Comparison of ENCODE assay signal across 9 cellular contexts in the genomic region with DNA sequence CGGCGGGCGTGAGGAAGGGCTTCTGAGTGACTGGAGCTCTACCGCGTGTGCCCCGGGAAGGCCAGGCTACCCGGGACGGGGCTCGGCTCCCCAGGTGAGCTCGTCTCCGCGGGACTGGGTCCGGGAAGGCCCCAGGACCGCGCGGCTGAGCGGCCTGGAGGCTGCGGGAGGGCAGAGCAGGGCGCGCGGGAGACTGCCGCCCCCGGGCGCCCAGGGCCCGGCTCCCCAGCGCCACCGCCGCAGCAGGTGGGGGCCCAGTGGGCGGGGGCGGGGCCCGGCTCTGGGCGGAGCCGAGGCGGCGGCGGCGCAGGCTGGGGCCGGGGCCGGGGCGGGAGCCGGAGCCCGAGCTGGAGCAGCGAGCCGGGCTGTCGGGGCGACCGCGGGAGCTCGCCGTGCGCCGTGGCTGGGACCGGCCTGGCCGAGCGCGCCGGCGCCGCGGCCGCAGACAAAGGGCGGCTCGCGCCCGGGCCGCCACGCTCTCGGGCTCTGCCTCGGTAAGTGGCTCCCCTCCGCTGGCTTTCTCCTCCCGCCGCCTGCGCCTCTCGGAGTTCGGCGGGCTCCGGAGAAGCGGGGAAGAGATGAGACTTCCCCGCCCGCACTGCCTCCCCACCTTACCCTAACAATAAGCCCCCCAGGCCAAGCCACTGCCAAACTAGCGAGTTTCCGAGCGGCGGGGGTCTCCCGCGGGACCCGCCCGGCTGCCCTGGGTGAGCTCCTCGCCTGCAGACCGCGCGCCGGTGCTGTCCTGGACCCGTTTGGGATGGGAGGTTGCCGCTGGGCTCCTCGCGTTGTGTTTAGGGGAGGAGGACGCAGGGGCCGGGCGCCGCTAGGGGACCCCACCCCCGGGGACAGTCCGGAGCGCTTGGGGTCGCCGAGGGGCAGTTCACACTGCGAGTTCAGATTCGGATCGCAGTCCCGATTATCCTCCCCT. TPM values are rescaled to one million over a fixed set of nuclear protein-coding genes. Genes with fewer than 3 reads are reported as not detected.
A peak's percentile ranks its signal among the peaks of the same experiment; 100 is the strongest.
DNase-seq lines count a peak whose midpoint lies in the region; ATAC-seq and TF ChIP-seq lines count a peak whose summit lies in the region.
"Had no signal": no experiment of that assay in that cellular context is flagged by ENCODE, and none has a peak within 500 bp of the region (broad histone marks: within the 10 kb centered on the region; RNA-seq: fewer than 3 reads in every experiment).

Gene MAPK4, plus strand, starts transcription at position 338 of the 931 bp plus-strand sequence. CDS start 103,872 bp downstream, outside the sequence.

- POLR2A ChIA-PET in HEK293T (lab: Yijun Ruan, JAX) = interaction anchor here (1.1 kb wide), 1 partner anchor 261 kb away, joined by 3 read pairs; no protein-coding TSS in a partner anchor

- no peaks in the 10 kb centered on the region for H3K4me1 Mint-ChIP-seq in stimulated activated naive CD8-positive, alpha-beta T cell treated with anti-CD3 and anti-CD28 coated beads, Interleukin-15, amount 100 ng/mL, for 72 hours

- H3K36me3 ChIP-seq in left lung = no peaks in the 10 kb centered on the region

- intact Hi-C loops in left lung (cut with DNase I) = no loop called here

- no peak within 1 kb of the TSS for H3K27ac Mint-ChIP-seq in stimulated activated naive CD8-positive, alpha-beta T cell treated with anti-CD3 and anti-CD28 coated beads, Interleukin-15, amount 100 ng/mL, for 72 hours

- H3K4me3 ChIP-seq in left lung = peak within 1 kb of the TSS; percentile 36 to 43

- DNase-seq in DMS 273 (lab: John Stamatoyannopoulos, UW; ENCODE audit: unreplicated experiment) (peak; percentile 80), DMS 273 treated with DMSO at 0.1 percent for 48 hours (lab: John Stamatoyannopoulos, UW) (no peak), HEK293T (ENCODE audit: extremely low spot score) (peak; percentile 52), RPMI7951 (ENCODE audit: low read depth) (peak; percentile 2), dermis blood vessel endothelial cell (peak; percentile 39), left lung (peak; percentile 37 to 86), epidermal melanocyte (ENCODE audit: insufficient read length, low spot score) (no peak)
- DNase-seq in stimulated activated naive CD8-positive, alpha-beta T cell treated with anti-CD3 and anti-CD28 coated beads, Interleukin-15, amount 100 ng/mL, for 72 hours = peak in 1 of 2 donors; percentile 24

- H3K27ac ChIP-seq in left lung = no peak within 1 kb of the TSS
- H3K27ac ChIP-seq: 22Rv1 had no signal

- CTCF ChIA-PET in HEK293T (lab: Yijun Ruan, JAX) = interaction anchor here (0.7 kb wide), 1 partner anchor 10 kb away, joined by 3 read pairs; no protein-coding TSS in a partner anchor

- no peak for TF ChIP-seq CTCF in left lung (IDR thresholded peaks at IDR 0.05)

- H3K9me3 Mint-ChIP-seq in stimulated activated naive CD8-positive, alpha-beta T cell treated with anti-CD3 and anti-CD28 coated beads, Interleukin-15, amount 100 ng/mL, for 72 hours = peaks cover 8 to 11% of the 10 kb centered on the region in 2 donors

- H3K4me1 ChIP-seq in left lung = peaks cover 5 to 9% of the 10 kb centered on the region in 2 donors

- H3K27me3 Mint-ChIP-seq in stimulated activated naive CD8-positive, alpha-beta T cell treated with anti-CD3 and anti-CD28 coated beads, Interleukin-15, amount 100 ng/mL, for 72 hours = peaks cover 85% of the 10 kb centered on the region

- H3K4me3 Mint-ChIP-seq in stimulated activated naive CD8-positive, alpha-beta T cell treated with anti-CD3 and anti-CD28 coated beads, Interleukin-15, amount 100 ng/mL, for 72 hours = peak within 1 kb of the TSS; percentile 47 to 65

- peaks cover 0 to 11% of the 10 kb centered on the region in 2 donors for H3K9me3 ChIP-seq in left lung

- peaks cover 44 to 73% of the 10 kb centered on the region in 2 donors for H3K27me3 ChIP-seq in left lung

- peak; percentile 93 for ATAC-seq in left lung
- ATAC-seq in stimulated activated naive CD8-positive, alpha-beta T cell treated with anti-CD3 and anti-CD28 coated beads, Interleukin-15, amount 100 ng/mL, for 72 hours = peak; percentile 77

TF ChIP-seq in HEK293T, 16 proteins besides CTCF, POLR2A, EP300 and RAD21:
- TF ChIP-seq LEF1 (IDR thresholded peaks at IDR 0.05; ENCODE audit: borderline replicate concordance) (no peak), L3MBTL2 (conservative IDR thresholded peaks at IDR 0.05) (peak; percentile 8; the same call in 1 of the 2 replicates)

RNA-seq across cellular contexts. Expression of gene MAPK4, which starts in this region (rescaled TPM):
- not detected in 2 replicates for total RNA-seq in RPMI7951 (2014; rRNA removed; shearing (Covaris generic))
- total RNA-seq in dermis blood vessel endothelial cell = not detected in 2 replicates
- total RNA-seq in left lung = under 1 TPM; 0.55 to 0.89 TPM

Comparison
In these comparisons a context has a peak if more than half of its experiments do, and no peak if none do; other contexts are left out.
1. DNase-seq: peak in DMS 273 (single experiment) and HEK293T (single experiment); none in DMS 273 treated with DMSO at 0.1 percent for 48 hours (single experiment) and epidermal melanocyte (single experiment).
2. Peak in DNase-seq in RPMI7951; RNA of the gene not detected or under 1 TPM.
3. Peak in DNase-seq in dermis blood vessel endothelial cell; RNA of the gene not detected or under 1 TPM.
4. Peak in DNase-seq, ATAC-seq and H3K4me3 ChIP-seq in left lung; RNA of the gene not detected or under 1 TPM.